In the genomic region with DNA sequence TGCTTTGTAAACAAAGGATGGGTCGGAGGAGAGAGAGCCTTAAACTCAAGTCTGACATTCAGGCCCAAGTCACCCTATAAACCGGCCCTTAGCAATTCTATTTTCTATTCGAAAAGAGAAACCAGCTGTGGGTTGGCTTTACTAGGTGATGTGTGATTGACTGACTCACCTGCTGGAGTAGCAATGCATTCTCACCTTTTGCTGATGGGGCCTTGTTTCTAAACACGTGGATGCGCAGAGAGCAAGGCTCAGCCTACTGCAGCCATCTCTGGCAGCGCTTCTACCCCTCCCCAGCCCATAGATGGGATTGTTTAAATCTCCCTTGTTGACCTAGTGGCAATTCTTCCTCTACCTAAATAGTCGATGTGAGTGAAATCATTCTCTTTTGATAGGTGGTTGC, we compare ENCODE assay signal across 15 cellular contexts.
DNase-seq lines count a peak whose midpoint lies in the region; ATAC-seq and TF ChIP-seq lines count a peak whose summit lies in the region.
"Had no signal": no experiment of that assay in that cellular context is flagged by ENCODE, and none has a peak within 500 bp of the region (broad histone marks: within the 10 kb centered on the region; RNA-seq: fewer than 3 reads in every experiment).

No MANE protein-coding gene starts in this region.

- H3K27me3 Mint-ChIP-seq in activated CD4-positive, alpha-beta memory T cell treated with anti-CD3 and anti-CD28 coated beads for 36 hours, result peaks cover 35% of the 10 kb centered on the region

- peaks cover 24% of the 10 kb centered on the region for H3K4me1 ChIP-seq in ES-I3 (ENCODE audit: insufficient read depth, low read length)
- H3K4me1 ChIP-seq in hepatocyte (ENCODE audit: insufficient read depth), result peaks cover 33% of the 10 kb centered on the region
- H3K4me1 ChIP-seq in neuronal stem cell (ENCODE audit: control insufficient read depth in 2 of 2, insufficient read depth in 1 of 2, low read depth in 1 of 2, low read length in 2 of 2), result peaks cover 24 to 45% of the 10 kb centered on the region in 2 donors

- intact Hi-C loops in activated CD4-positive, alpha-beta memory T cell treated with anti-CD3 and anti-CD28 coated beads for 36 hours (cut with micrococcal nuclease), result no loop called here

- H3K4ac ChIP-seq in neuronal stem cell (ENCODE audit: low read length), result no peak overlapping the region

- H3K36me3 ChIP-seq in ES-I3 (ENCODE audit: insufficient read depth, low read length) (no peaks in the 10 kb centered on the region), hepatocyte (replicated peaks; ENCODE audit: insufficient read depth, low read depth) (no peaks in the 10 kb centered on the region), neuronal stem cell (replicated peaks in 1 of 2; ENCODE audit: control insufficient read depth in 2 of 2, insufficient read depth in 2 of 2, low read length in 2 of 2) (peaks cover 0 to 34% of the 10 kb centered on the region in 2 donors)

- H3K4me3 Mint-ChIP-seq in activated CD4-positive, alpha-beta memory T cell treated with anti-CD3 and anti-CD28 coated beads for 36 hours, result no peak overlapping the region
- H3K4me3 Mint-ChIP-seq: activated T-helper 1 cell treated with anti-CD3 and anti-CD28 coated beads, Interleukin-12 subunit alpha, Interleukin-12 subunit beta, Interleukin-2, Interleukin-4 antibody, amounts not matched to agents 30 ng/mL and 10 ng/mL and 1 ng/mL, durations not matched to agents 14 hours and 24 hours and 36 hours; B cell had no signal

- no peak overlapping the region for H3K27ac Mint-ChIP-seq in activated CD4-positive, alpha-beta memory T cell treated with anti-CD3 and anti-CD28 coated beads for 36 hours
- H3K27ac Mint-ChIP-seq: activated T-helper 1 cell treated with anti-CD3 and anti-CD28 coated beads, Interleukin-12 subunit alpha, Interleukin-12 subunit beta, Interleukin-2, Interleukin-4 antibody, amounts not matched to agents 30 ng/mL and 10 ng/mL and 1 ng/mL, durations not matched to agents 14 hours and 24 hours and 36 hours; B cell; naive B cell had no signal

- H2BK120ac ChIP-seq in neuronal stem cell (ENCODE audit: low read depth, low read length), result no peak overlapping the region

- H2AFZ ChIP-seq in hepatocyte (no peak overlapping the region), neuronal stem cell (ENCODE audit: low read length) (peak overlapping the region; percentile 49)

- no peaks in the 10 kb centered on the region for H3K79me1 ChIP-seq in neuronal stem cell (ENCODE audit: low read depth, low read length)

- no peaks in the 10 kb centered on the region for H3K36me3 Mint-ChIP-seq in activated CD4-positive, alpha-beta memory T cell treated with anti-CD3 and anti-CD28 coated beads for 36 hours
- H3K36me3 Mint-ChIP-seq: naive B cell had no signal

- no peaks in the 10 kb centered on the region for H3K9me3 Mint-ChIP-seq in activated CD4-positive, alpha-beta memory T cell treated with anti-CD3 and anti-CD28 coated beads for 36 hours
- H3K9me3 Mint-ChIP-seq: activated T-helper 1 cell treated with anti-CD3 and anti-CD28 coated beads, Interleukin-12 subunit alpha, Interleukin-12 subunit beta, Interleukin-2, Interleukin-4 antibody, amounts not matched to agents 30 ng/mL and 10 ng/mL and 1 ng/mL, durations not matched to agents 14 hours and 24 hours and 36 hours had no signal

- no peaks in the 10 kb centered on the region for H3K9me3 ChIP-seq in ES-I3 (ENCODE audit: control insufficient read depth, insufficient read depth, low read length)
- H3K9me3 ChIP-seq in hepatocyte (ENCODE audit: low read depth), result no peaks in the 10 kb centered on the region
- no peaks in the 10 kb centered on the region for H3K9me3 ChIP-seq in neuronal stem cell (replicated peaks in 1 of 2; ENCODE audit: control insufficient read depth in 2 of 2, insufficient read depth in 1 of 2, low read depth in 1 of 2, low read length in 2 of 2)
- H3K9me3 ChIP-seq: spleen had no signal

- peak; percentile 81 for DNase-seq in NCI-H748 (lab: John Stamatoyannopoulos, UW; ENCODE audit: unreplicated experiment)
- peak; percentile 20 for DNase-seq in hepatocyte (ENCODE audit: low spot score)
- no peak for DNase-seq in neuronal stem cell (ENCODE audit: low spot score)
- DNase-seq in AG20443 (ENCODE audit: low spot score), result no peak
- no peak for DNase-seq in activated CD4-positive, alpha-beta memory T cell treated with anti-CD3 and anti-CD28 coated beads for 36 hours
- no peak for DNase-seq in activated effector memory CD4-positive, alpha-beta T cell treated with anti-CD3 and anti-CD28 coated beads, Interleukin-2, amount 50 U/mL, for 16 hours
- DNase-seq in stimulated activated naive CD8-positive, alpha-beta T cell treated with anti-CD3 and anti-CD28 coated beads, Interleukin-15, Interleukin-2, amounts not matched to agents 100 U/mL and 50 U/mL, for 24 hours, result no peak
- DNase-seq: activated CD4-positive, CD25-positive, alpha-beta regulatory T cell; naive B cell; NCI-H524; SIG-M5; spleen had no signal

- H3K4me2 ChIP-seq in hepatocyte, result peak overlapping the region; percentile 96
- H3K4me2 ChIP-seq in neuronal stem cell (ENCODE audit: insufficient read depth, low read length, poor library complexity, severe bottlenecking), result no peak overlapping the region

- H3K79me2 ChIP-seq in hepatocyte, result no peaks in the 10 kb centered on the region

- H4K20me1 ChIP-seq in hepatocyte (ENCODE audit: insufficient read depth, poor library complexity, severe bottlenecking), result no peaks in the 10 kb centered on the region

- H3K9ac ChIP-seq in ES-I3 (ENCODE audit: low read depth, low read length) (peak overlapping the region; percentile 30; the same call in 1 of the 2 replicates), neuronal stem cell (ENCODE audit: low read depth, low read length, poor library complexity) (no peak overlapping the region)

- H3K23ac ChIP-seq in neuronal stem cell (ENCODE audit: low read depth, low read length, poor library complexity), result no peak overlapping the region

- no peaks in the 10 kb centered on the region for H3K9me2 ChIP-seq in hepatocyte (replicated peaks; ENCODE audit: insufficient read depth)

- CTCF ChIA-PET in activated CD4-positive, alpha-beta memory T cell treated with anti-CD3 and anti-CD28 coated beads for 36 hours (lab: Charles Lee), result no interaction called here

- H3K18ac ChIP-seq in neuronal stem cell (ENCODE audit: low read length), result peak overlapping the region; percentile 11

- 38% methylated on average over 7 of the region's 7 CpGs for WGBS in hepatocyte (ENCODE audit: low lambda C conversion rate, missing lambda C conversion rate)
- WGBS in neuronal stem cell (ENCODE audit: extremely low coverage in 2 of 2, insufficient read length in 2 of 2, insufficient replicate concordance in 1 of 2), 2 donors, result no CpG with 5 or more reads among the region's 7 CpGs

- H4K91ac ChIP-seq in neuronal stem cell (ENCODE audit: low read depth, low read length, poor library complexity), result no peak overlapping the region

- H3K4me1 Mint-ChIP-seq in activated CD4-positive, alpha-beta memory T cell treated with anti-CD3 and anti-CD28 coated beads for 36 hours (ENCODE audit: low read depth), result peaks cover 3% of the 10 kb centered on the region

- no peak overlapping the region for H2BK5ac ChIP-seq in neuronal stem cell (ENCODE audit: low read length)

- H2BK12ac ChIP-seq in neuronal stem cell (ENCODE audit: low read length), result no peak overlapping the region

- no peak overlapping the region for H2AK5ac ChIP-seq in neuronal stem cell (ENCODE audit: low read depth, low read length)

- H3K27ac ChIP-seq in hepatocyte (peak overlapping the region; percentile 89), neuronal stem cell (replicated peaks; ENCODE audit: low read length) (peak overlapping the region; percentile 70)

- TF ChIP-seq CTCF in hepatocyte (IDR thresholded peaks at IDR 0.05; ENCODE audit: poor library complexity), result no peak

- H3K27me3 ChIP-seq in hepatocyte (peaks cover 14% of the 10 kb centered on the region), neuronal stem cell (ENCODE audit: control insufficient read depth in 3 of 3, insufficient read depth in 3 of 3, low read depth in 1 of 3, low read length in 3 of 3) (peaks cover 0 to 22% (median 16%) of the 10 kb centered on the region in 3 experiments)

- no peak overlapping the region for H3K14ac ChIP-seq in neuronal stem cell (ENCODE audit: low read length)

- no peak overlapping the region for H4K8ac ChIP-seq in neuronal stem cell (ENCODE audit: low read depth, low read length)

- no peak for ATAC-seq in stimulated activated naive CD8-positive, alpha-beta T cell treated with anti-CD3 and anti-CD28 coated beads, Interleukin-15, Interleukin-2, amounts not matched to agents 100 U/mL and 50 U/mL, for 24 hours

- H2BK15ac ChIP-seq in neuronal stem cell (ENCODE audit: low read length), result no peak overlapping the region

- POLR2A ChIA-PET in activated CD4-positive, alpha-beta memory T cell treated with anti-CD3 and anti-CD28 coated beads for 36 hours (lab: Charles Lee), result no interaction called here

- H3K4me3 ChIP-seq in hepatocyte (no peak overlapping the region), neuronal stem cell (ENCODE audit: low read length in 2 of 2) (no peak overlapping the region)
- H3K4me3 ChIP-seq: spleen had no signal

Comparison
In these comparisons a context has a peak if more than half of its experiments do, and no peak if none do; other contexts are left out.
1. DNase-seq: peak in NCI-H748 (single experiment) and hepatocyte (single experiment); none in neuronal stem cell (single experiment), AG20443 (single experiment), activated CD4-positive, alpha-beta memory T cell treated with anti-CD3 and anti-CD28 coated beads for 36 hours (single experiment), activated effector memory CD4-positive, alpha-beta T cell treated with anti-CD3 and anti-CD28 coated beads, Interleukin-2, amount 50 U/mL, for 16 hours (single experiment) and stimulated activated naive CD8-positive, alpha-beta T cell treated with anti-CD3 and anti-CD28 coated beads, Interleukin-15, Interleukin-2, amounts not matched to agents 100 U/mL and 50 U/mL, for 24 hours (single experiment).